ENCODE assay signal across 17 cellular contexts in the genomic region with DNA sequence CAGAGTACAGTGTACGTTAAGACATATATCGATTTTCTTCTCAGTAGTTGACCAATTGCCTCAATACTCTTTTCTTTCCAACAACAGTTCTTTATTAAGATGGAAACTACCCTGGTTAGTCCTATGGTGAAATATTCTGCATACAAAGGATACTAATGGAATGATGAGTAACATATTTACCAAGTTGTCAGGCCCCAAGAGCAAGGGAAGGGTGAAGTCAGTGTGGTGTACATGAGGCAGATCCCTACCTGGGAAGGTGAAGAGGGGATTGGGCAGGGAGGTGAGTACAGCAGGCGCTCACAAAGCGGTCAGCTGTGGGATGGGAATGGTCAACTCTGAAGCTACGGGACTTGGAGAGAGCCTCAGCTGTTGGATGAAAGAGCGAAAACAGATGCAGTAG. TPM values are rescaled to one million over a fixed set of nuclear protein-coding genes. Genes with fewer than 3 reads are reported as not detected.
"Had no signal": no experiment of that assay in that cellular context is flagged by ENCODE, and none has a peak within 500 bp of the region (broad histone marks: within the 10 kb centered on the region; RNA-seq: fewer than 3 reads in every experiment).

No MANE protein-coding gene starts in this region.

- H3K27me3 ChIP-seq: colonic mucosa, neutrophil, thyroid gland had no signal

- H3K27ac ChIP-seq: colonic mucosa, lower lobe of right lung, neutrophil, thyroid gland had no signal

- H3K36me3 ChIP-seq: colonic mucosa, lower lobe of right lung, neutrophil, thyroid gland had no signal

- DNase-seq: activated CD4-positive, alpha-beta memory T cell treated with anti-CD3 and anti-CD28 coated beads, Interleukin-2, amount 10 ng/mL, durations not matched to agents 7 days and 5 days; activated CD4-positive, alpha-beta T cell treated with anti-CD3 and anti-CD28 coated beads for 36 hours; activated CD8-positive, alpha-beta memory T cell treated with anti-CD3 and anti-CD28 coated beads, Interleukin-2, amount 10 ng/mL, durations not matched to agents 7 days and 5 days; activated naive CD4-positive, alpha-beta T cell treated with anti-CD3 and anti-CD28 coated beads, Interleukin-2, amount 10 ng/mL, durations not matched to agents 7 days and 5 days; activated naive CD8-positive, alpha-beta T cell treated with anti-CD3 and anti-CD28 coated beads, Interleukin-2, amount 50 U/mL, for 24 hours; activated T-cell treated with anti-CD3 and anti-CD28 coated beads, Interleukin-2, amount 50 U/mL, for 1 hour; anterior cingulate cortex; colonic mucosa; erythroblast; lower lobe of right lung; natural killer cell; stimulated activated CD4-positive, alpha-beta T cell treated with anti-CD3 and anti-CD28 coated beads, Interleukin-12 subunit alpha, Interleukin-12 subunit beta, amount 100 ng/mL, for 4 hours; stimulated activated CD4-positive, alpha-beta T cell treated with anti-CD3 and anti-CD28 coated beads, Interleukin-2, amount 100 ng/mL, for 24 hours; stimulated activated naive CD4-positive, alpha-beta T cell treated with Interleukin-2 at 50 U/mL for 16 hours; thyroid gland had no signal

- H3K4me1 ChIP-seq: colonic mucosa, lower lobe of right lung, thyroid gland had no signal

- ATAC-seq: activated CD4-positive, alpha-beta T cell treated with anti-CD3 and anti-CD28 coated beads for 36 hours; activated CD8-positive, alpha-beta memory T cell treated with anti-CD3 and anti-CD28 coated beads, Interleukin-2, amount 10 ng/mL, durations not matched to agents 7 days and 5 days; activated naive CD8-positive, alpha-beta T cell treated with anti-CD3 and anti-CD28 coated beads, Interleukin-2, amount 50 U/mL, for 24 hours; lower lobe of right lung; natural killer cell had no signal

- H3K9me3 ChIP-seq: colonic mucosa, lower lobe of right lung, neutrophil, thyroid gland had no signal

- H3K4me3 ChIP-seq: colonic mucosa, lower lobe of right lung, thyroid gland had no signal

RNA-seq across cellular contexts. Expression of a gene that starts 29.7 kb away (rescaled TPM):
- total RNA-seq: activated CD4-positive, alpha-beta memory T cell treated with anti-CD3 and anti-CD28 coated beads, Interleukin-2, amount 10 ng/mL, durations not matched to agents 7 days and 5 days; activated CD8-positive, alpha-beta memory T cell treated with anti-CD3 and anti-CD28 coated beads, Interleukin-2, amount 10 ng/mL, durations not matched to agents 7 days and 5 days; activated T-helper 2 cell treated with anti-CD3 and anti-CD28 coated beads, Interferon-gamma antibody, Interleukin-2, Interleukin-4, amounts not matched to agents 10 μg/mL and 5 μg/mL and 100 μg/mL, durations not matched to agents 14 hours and 24 hours and 36 hours; natural killer cell had no signal
